Comparison of ENCODE assay signal across 18 cellular contexts in genomic region chr3:141122455-141123030, GRCh38.
"Had no signal": no experiment of that assay in that cellular context is flagged by ENCODE, and none has a peak within 500 bp of the region (broad histone marks: within the 10 kb centered on the region; RNA-seq: fewer than 3 reads in every experiment).

No MANE protein-coding gene starts in this region.

- H3K4me3 ChIP-seq: colonic mucosa, gastroesophageal sphincter, heart right ventricle, tibial nerve had no signal

- DNase-seq: activated CD4-positive, alpha-beta T cell treated with anti-CD3 and anti-CD28 coated beads, Interleukin-2, amount 10 ng/mL, durations not matched to agents 7 days and 5 days; activated CD8-positive, alpha-beta T cell treated with anti-CD3 and anti-CD28 coated beads, Interleukin-2, amount 10 ng/mL, durations not matched to agents 7 days and 5 days; activated naive CD4-positive, alpha-beta T cell treated with anti-CD3 and anti-CD28 coated beads, Interleukin-2, amount 10 ng/mL, durations not matched to agents 7 days and 5 days; activated naive CD8-positive, alpha-beta T cell treated with anti-CD3 and anti-CD28 coated beads, Interleukin-2, amount 50 U/mL, for 24 hours; activated T-cell treated with anti-CD3 and anti-CD28 coated beads, Interleukin-2, amount 50 U/mL, for 24 hours; anterior cingulate cortex; colonic mucosa; erythroblast; heart right ventricle; immature natural killer cell; kidney glomerular epithelial cell; naive thymus-derived CD4-positive, alpha-beta T cell; nucleus accumbens; posterior cingulate gyrus; stimulated activated CD4-positive, alpha-beta T cell treated with anti-CD3 and anti-CD28 coated beads, Interleukin-2, amount 100 ng/mL, for 24 hours had no signal

- H3K27me3 ChIP-seq: colonic mucosa, gastroesophageal sphincter, heart right ventricle, tibial nerve had no signal

- H3K9me3 ChIP-seq: colonic mucosa, gastroesophageal sphincter had no signal

- FAIRE-seq: endometrium had no signal

- H3K4me1 ChIP-seq: colonic mucosa, gastroesophageal sphincter, tibial nerve had no signal

- H3K36me3 ChIP-seq: colonic mucosa, gastroesophageal sphincter, heart right ventricle, tibial nerve had no signal

- H3K27ac ChIP-seq: colonic mucosa, gastroesophageal sphincter, heart right ventricle, tibial nerve had no signal
